1 cellular context compared by ENCODE assay signal in genomic region chr19:37719927-37720265, GRCh38.
TF ChIP-seq lines count a peak whose summit lies in the region.

No MANE protein-coding gene starts in this region.

TF ChIP-seq in GM23338, 12 proteins besides CTCF, POLR2A, EP300 and RAD21:
- TF ChIP-seq ZNF462 (CRISPR knock-in tag; IDR thresholded peaks at IDR 0.05) (no peak), ZNF331 (CRISPR knock-in tag; IDR thresholded peaks at IDR 0.05; ENCODE audit: low read depth) (no peak), REST (IDR thresholded peaks at IDR 0.05; ENCODE audit: unreplicated experiment) (no peak), ETS1 (IDR thresholded peaks at IDR 0.05) (no peak), EZH2phosphoT487 (IDR thresholded peaks at IDR 0.05; ENCODE audit: unreplicated experiment) (no peak), NANOG (IDR thresholded peaks at IDR 0.05; ENCODE audit: borderline replicate concordance) (no peak)
TF ChIP-seq in GM23338: peak in this region for 0.
